7 cellular contexts compared by ENCODE assay signal in genomic region chr20:34676642-34677373, GRCh38. TPM values are rescaled to one million over a fixed set of nuclear protein-coding genes. Genes with fewer than 3 reads are reported as not detected.
DNase-seq lines count a peak whose midpoint lies in the region; ATAC-seq and TF ChIP-seq lines count a peak whose summit lies in the region.

A gene with protein sequence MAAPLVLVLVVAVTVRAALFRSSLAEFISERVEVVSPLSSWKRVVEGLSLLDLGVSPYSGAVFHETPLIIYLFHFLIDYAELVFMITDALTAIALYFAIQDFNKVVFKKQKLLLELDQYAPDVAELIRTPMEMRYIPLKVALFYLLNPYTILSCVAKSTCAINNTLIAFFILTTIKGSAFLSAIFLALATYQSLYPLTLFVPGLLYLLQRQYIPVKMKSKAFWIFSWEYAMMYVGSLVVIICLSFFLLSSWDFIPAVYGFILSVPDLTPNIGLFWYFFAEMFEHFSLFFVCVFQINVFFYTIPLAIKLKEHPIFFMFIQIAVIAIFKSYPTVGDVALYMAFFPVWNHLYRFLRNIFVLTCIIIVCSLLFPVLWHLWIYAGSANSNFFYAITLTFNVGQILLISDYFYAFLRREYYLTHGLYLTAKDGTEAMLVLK (minus strand): TSS chr20:34677092. CDS start chr20:34677085, 7 bp downstream.

- WGBS in hepatocyte (ENCODE audit: low lambda C conversion rate, missing lambda C conversion rate) = 1% methylated on average over 37 of the region's 64 CpGs

- peaks cover 34% of the 10 kb centered on the region for H3K79me2 ChIP-seq in hepatocyte

- H3K4me1 ChIP-seq in hepatocyte (ENCODE audit: insufficient read depth) = peaks cover 8% of the 10 kb centered on the region

- no peaks in the 10 kb centered on the region for H3K27me3 ChIP-seq in hepatocyte

- DNase-seq in NCI-H2029 (lab: John Stamatoyannopoulos, UW) = peak; percentile 95
- peak; percentile 92 for DNase-seq in T-helper 22 cell (ENCODE audit: low read depth)
- peak; percentile 87 for DNase-seq in astrocyte of the cerebellum (ENCODE audit: low read depth)
- DNase-seq in hepatocyte (ENCODE audit: low spot score) = peak; percentile 98
- peak; percentile 95 for DNase-seq in retina

- peak within 1 kb of the TSS; percentile 81 for H3K4me2 ChIP-seq in hepatocyte

- TF ChIP-seq CTCF in astrocyte of the cerebellum (IDR thresholded peaks at IDR 0.05; ENCODE audit: low read depth, low read length, missing control alignments) = no peak
- peak; percentile 9 for TF ChIP-seq CTCF in hepatocyte (IDR thresholded peaks at IDR 0.05; ENCODE audit: poor library complexity)

- peak within 1 kb of the TSS; percentile 91 for H3K27ac ChIP-seq in hepatocyte

- no peaks in the 10 kb centered on the region for H3K36me3 ChIP-seq in hepatocyte (replicated peaks; ENCODE audit: insufficient read depth, low read depth)

- H4K20me1 ChIP-seq in hepatocyte (ENCODE audit: insufficient read depth, poor library complexity, severe bottlenecking) = no peaks in the 10 kb centered on the region

- peak; percentile 83 for TF ChIP-seq POLR2A in GM18505 (IDR thresholded peaks at IDR 0.05; ENCODE audit: borderline replicate concordance, extremely low read depth, insufficient read depth, insufficient read length)

- ATAC-seq in GM18505 (IDR thresholded peaks at IDR 0.05; ENCODE audit: unreplicated experiment) (peak; percentile 95), HG02973 (IDR thresholded peaks at IDR 0.05; ENCODE audit: unreplicated experiment) (peak; percentile 90)

- no peaks in the 10 kb centered on the region for H3K9me2 ChIP-seq in hepatocyte (replicated peaks; ENCODE audit: insufficient read depth)

- H3K4me3 ChIP-seq in astrocyte of the cerebellum (ENCODE audit: low read depth, low read length) (peak within 1 kb of the TSS; percentile 70), hepatocyte (peak within 1 kb of the TSS; percentile 55)

- in situ Hi-C loops in astrocyte of the cerebellum (cut with HindIII; ENCODE audit: low sequenced_read_pairs) = no loop called here

- no peaks in the 10 kb centered on the region for H3K9me3 ChIP-seq in hepatocyte (ENCODE audit: low read depth)

- peak within 1 kb of the TSS; percentile 92 for H2AFZ ChIP-seq in hepatocyte

RNA-seq across cellular contexts. Expression of the gene that starts here (rescaled TPM):
- 19.3 and 26.1 TPM in 2 replicates for total RNA-seq in hepatocyte
- polyA plus RNA-seq in hepatocyte = 31.5 and 32.7 TPM in 2 replicates

Comparison
In these comparisons a context has a peak if more than half of its experiments do, and no peak if none do; other contexts are left out.
1. Peak in every context shown above with its lines: DNase-seq, ATAC-seq, H3K4me3 ChIP-seq and H3K27ac ChIP-seq.